ENCODE assay signal across 15 cellular contexts in genomic region chr3:101533603-101533968, GRCh38. TPM values are rescaled to one million over a fixed set of nuclear protein-coding genes. Genes with fewer than 3 reads are reported as not detected.
DNase-seq lines count a peak whose midpoint lies in the region; TF ChIP-seq lines count a peak whose summit lies in the region.
"Had no signal": no experiment of that assay in that cellular context is flagged by ENCODE, and none has a peak within 500 bp of the region (broad histone marks: within the 10 kb centered on the region; RNA-seq: fewer than 3 reads in every experiment).

No MANE protein-coding gene starts in this region.

- no peaks in the 10 kb centered on the region for H4K20me1 ChIP-seq in GM23248 (ENCODE audit: insufficient read depth)

- no peaks in the 10 kb centered on the region for H3F3A ChIP-seq in GM23248 (ENCODE audit: insufficient read depth)

- H3K9ac ChIP-seq in GM23248 = no peak overlapping the region
- H3K9ac ChIP-seq: SK-N-SH had no signal

- H3K4me1 ChIP-seq in GM23248 (ENCODE audit: insufficient read depth) = no peaks in the 10 kb centered on the region
- H3K4me1 ChIP-seq in ascending aorta = peaks cover 0 to 4% of the 10 kb centered on the region in 2 donors

- H3K27me3 ChIP-seq in GM23248 (replicated peaks; ENCODE audit: insufficient read depth) (peaks cover 5% of the 10 kb centered on the region; the same call in 1 of the 2 replicates), ascending aorta (no peaks in the 10 kb centered on the region)

- in situ Hi-C loops in GM23248 (cut with MboI) = no loop called here

- no peak overlapping the region for H2AFZ ChIP-seq in GM23248

- H3K27ac Mint-ChIP-seq in mesothelial cell of epicardium = peak overlapping the region; percentile 33
- H3K27ac Mint-ChIP-seq in activated CD4-positive, alpha-beta memory T cell treated with anti-CD3 and anti-CD28 coated beads, Interleukin-2, amount 10 ng/mL, durations not matched to agents 7 days and 5 days = no peak overlapping the region

- peaks cover 14% of the 10 kb centered on the region for H3K9me3 Mint-ChIP-seq in mesothelial cell of epicardium
- H3K9me3 Mint-ChIP-seq in activated CD4-positive, alpha-beta memory T cell treated with anti-CD3 and anti-CD28 coated beads, Interleukin-2, amount 10 ng/mL, durations not matched to agents 7 days and 5 days = peaks cover 10% of the 10 kb centered on the region

- H3K4me3 Mint-ChIP-seq in mesothelial cell of epicardium = no peak overlapping the region
- no peak overlapping the region for H3K4me3 Mint-ChIP-seq in activated CD4-positive, alpha-beta memory T cell treated with anti-CD3 and anti-CD28 coated beads, Interleukin-2, amount 10 ng/mL, durations not matched to agents 7 days and 5 days

- TF ChIP-seq CTCF in ascending aorta (IDR thresholded peaks at IDR 0.05) (no peak), mesothelial cell of epicardium (IDR thresholded peaks at IDR 0.05; ENCODE audit: unreplicated experiment) (no peak), GM10266 (IDR thresholded peaks at IDR 0.05; ENCODE audit: control insufficient read depth, insufficient read depth, low read depth, missing control alignments) (no peak)

- H3K79me2 ChIP-seq in GM23248 (ENCODE audit: insufficient read depth) = no peaks in the 10 kb centered on the region

- no peaks in the 10 kb centered on the region for H3K36me3 ChIP-seq in GM23248 (ENCODE audit: low read depth)
- H3K36me3 ChIP-seq in ascending aorta = no peaks in the 10 kb centered on the region

- H3K27ac ChIP-seq in GM23248 (no peak overlapping the region), ascending aorta (peak overlapping the region; percentile 63 to 87)

- no peaks in the 10 kb centered on the region for H3K9me3 ChIP-seq in GM23248 (ENCODE audit: low read depth)
- no peaks in the 10 kb centered on the region for H3K9me3 ChIP-seq in ascending aorta
- H3K9me3 ChIP-seq: SK-N-SH had no signal

- intact Hi-C loops in ascending aorta (cut with DNase I) = no loop called here

- H3K4me1 Mint-ChIP-seq in mesothelial cell of epicardium = peaks cover 20% of the 10 kb centered on the region
- peaks cover 30% of the 10 kb centered on the region for H3K4me1 Mint-ChIP-seq in activated CD4-positive, alpha-beta memory T cell treated with anti-CD3 and anti-CD28 coated beads, Interleukin-2, amount 10 ng/mL, durations not matched to agents 7 days and 5 days

- H3K4me2 ChIP-seq in GM23248 (ENCODE audit: unreplicated experiment) = no peak overlapping the region
- H3K4me2 ChIP-seq: SK-N-SH had no signal

- no peaks in the 10 kb centered on the region for H3K9me2 ChIP-seq in GM23248 (ENCODE audit: insufficient read depth)
- H3K9me2 ChIP-seq: SK-N-SH had no signal

- no peaks in the 10 kb centered on the region for H3K27me3 Mint-ChIP-seq in mesothelial cell of epicardium (ENCODE audit: low read depth)
- H3K27me3 Mint-ChIP-seq in activated CD4-positive, alpha-beta memory T cell treated with anti-CD3 and anti-CD28 coated beads, Interleukin-2, amount 10 ng/mL, durations not matched to agents 7 days and 5 days = peaks cover 2% of the 10 kb centered on the region

- CTCF ChIA-PET in activated CD4-positive, alpha-beta memory T cell treated with anti-CD3 and anti-CD28 coated beads, Interleukin-2, amount 10 ng/mL, durations not matched to agents 7 days and 5 days (lab: Charles Lee) = no interaction called here

- 70 to 78% methylated on average over 1 of the region's 1 CpG for WGBS in GM23248 (ENCODE audit: low coverage in 1 of 2, low lambda C conversion rate in 2 of 2, missing lambda C conversion rate in 2 of 2), 2 experiments

- no peaks in the 10 kb centered on the region for H3K36me3 Mint-ChIP-seq in mesothelial cell of epicardium
- H3K36me3 Mint-ChIP-seq in activated CD4-positive, alpha-beta memory T cell treated with anti-CD3 and anti-CD28 coated beads, Interleukin-2, amount 10 ng/mL, durations not matched to agents 7 days and 5 days (ENCODE audit: low read depth) = peaks cover 8% of the 10 kb centered on the region

- no peak overlapping the region for H3K4me3 ChIP-seq in GM23248
- H3K4me3 ChIP-seq in ascending aorta = no peak overlapping the region

- POLR2A ChIA-PET in activated CD4-positive, alpha-beta memory T cell treated with anti-CD3 and anti-CD28 coated beads, Interleukin-2, amount 10 ng/mL, durations not matched to agents 7 days and 5 days (lab: Charles Lee) = interaction anchor here (1.4 kb wide), 1 partner anchor 9 kb away, joined by 3 read pairs; no protein-coding TSS in a partner anchor

- DNase-seq in GM23248 = peak; percentile 16
- no peak for DNase-seq in ascending aorta (ENCODE audit: low spot score in 2 of 2)
- DNase-seq in mesothelial cell of epicardium (ENCODE audit: low spot score in 2 of 2, unreplicated experiment in 2 of 2) = no peak
- DNase-seq in DMS114 treated with DMSO at 0.1 percent for 48 hours (lab: John Stamatoyannopoulos, UW; ENCODE audit: unreplicated experiment) = no peak
- no peak for DNase-seq in NCI-H2081 treated with DMSO at 0.1 percent for 48 hours (lab: John Stamatoyannopoulos, UW)
- no peak for DNase-seq in GM10266 (ENCODE audit: extremely low spot score)
- no peak for DNase-seq in activated CD4-positive, alpha-beta memory T cell treated with anti-CD3 and anti-CD28 coated beads, Interleukin-2, amount 10 ng/mL, durations not matched to agents 7 days and 5 days
- DNase-seq: DMS 273 treated with DMSO at 0.1 percent for 48 hours, KG1, NCI-H1092, NCI-H1694, NCI-H446, NCI-H774, Right ventricle myocardium superior, SK-N-SH had no signal

RNA-seq across cellular contexts. Expression of gene SENP7, which starts 20.6 kb away (rescaled TPM):
- total RNA-seq in GM23248 (2014; rRNA removed; shearing (Covaris generic)) = 5.4 and 8.2 TPM in 2 replicates
- polyA plus RNA-seq in GM23248 (2016; fragmentation: Nextera tagmentation; extraction: Ambion mirVana) = 2.9 and 3.5 TPM in 2 replicates
- 6.1 TPM for total RNA-seq in ascending aorta
- total RNA-seq in mesothelial cell of epicardium = 56.2 to 59.1 TPM (median 56.3 TPM) in 3 replicates
- total RNA-seq in activated CD4-positive, alpha-beta memory T cell treated with anti-CD3 and anti-CD28 coated beads, Interleukin-2, amount 10 ng/mL, durations not matched to agents 7 days and 5 days = 10 to 100 TPM; 28.3 to 30.5 TPM

RNA-seq across cellular contexts. Expression of gene TRMT10C, which starts 28.1 kb away (rescaled TPM):
- 20.7 and 22.5 TPM in 2 replicates for total RNA-seq in GM23248 (2014; rRNA removed; shearing (Covaris generic))
- polyA plus RNA-seq in GM23248 (2016; fragmentation: Nextera tagmentation; extraction: Ambion mirVana) = 28.4 and 33.3 TPM in 2 replicates
- total RNA-seq in ascending aorta (5.9 TPM), mesothelial cell of epicardium (26.1 to 29.2 TPM (median 26.3 TPM) in 3 replicates)
- total RNA-seq in activated CD4-positive, alpha-beta memory T cell treated with anti-CD3 and anti-CD28 coated beads, Interleukin-2, amount 10 ng/mL, durations not matched to agents 7 days and 5 days = 10 to 100 TPM; 21.4 to 22.7 TPM

RNA-seq across cellular contexts. Expression of gene PCNP, which starts 40.4 kb away (rescaled TPM):
- 78.5 and 91.2 TPM in 2 replicates for total RNA-seq in GM23248 (2014; rRNA removed; shearing (Covaris generic))
- 175 and 178 TPM in 2 replicates for polyA plus RNA-seq in GM23248 (2016; fragmentation: Nextera tagmentation; extraction: Ambion mirVana)
- 50.8 TPM for total RNA-seq in ascending aorta
- 131 to 142 TPM (median 138 TPM) in 3 replicates for total RNA-seq in mesothelial cell of epicardium
- 100 to 1,000 TPM; 163 to 172 TPM for total RNA-seq in activated CD4-positive, alpha-beta memory T cell treated with anti-CD3 and anti-CD28 coated beads, Interleukin-2, amount 10 ng/mL, durations not matched to agents 7 days and 5 days
